19 cellular contexts compared by ENCODE assay signal in genomic region chr1:51660570-51660969, GRCh38. TPM values are rescaled to one million over a fixed set of nuclear protein-coding genes. Genes with fewer than 3 reads are reported as not detected.
DNase-seq lines count a peak whose midpoint lies in the region; ATAC-seq and TF ChIP-seq lines count a peak whose summit lies in the region.
"Had no signal": no experiment of that assay in that cellular context is flagged by ENCODE, and none has a peak within 500 bp of the region (broad histone marks: within the 10 kb centered on the region; RNA-seq: fewer than 3 reads in every experiment).

No MANE protein-coding gene starts in this region.

- H3K27ac ChIP-seq in left ventricle myocardium inferior (replicated peaks): peak overlapping the region; percentile 66
- peak overlapping the region in 3 of 4 donors; percentile 33 to 53 (median 36) for H3K27ac ChIP-seq in esophagus muscularis mucosa (replicated peaks in 1 of 4)
- H3K27ac ChIP-seq in trophoblast cell (ENCODE audit: low read depth, low read length): peak overlapping the region; percentile 91
- H3K27ac ChIP-seq: HL-60, upper lobe of right lung had no signal

- H4K8ac ChIP-seq in trophoblast cell (ENCODE audit: low read depth, low read length): no peak overlapping the region

- H3K9ac ChIP-seq in trophoblast cell (ENCODE audit: low read length): no peak overlapping the region

- no peak overlapping the region for H3K4ac ChIP-seq in trophoblast cell (ENCODE audit: low read depth, low read length)

- H3K4me2 ChIP-seq in trophoblast cell (ENCODE audit: low read length): peak overlapping the region; percentile 8

- no peak overlapping the region for H2BK12ac ChIP-seq in trophoblast cell (ENCODE audit: low read length)

- H3K4me1 Mint-ChIP-seq in glutamatergic neuron (ENCODE audit: low read depth, unreplicated experiment): no peaks in the 10 kb centered on the region
- H3K4me1 Mint-ChIP-seq: stimulated activated effector memory CD8-positive, alpha-beta T cell treated with anti-CD3 and anti-CD28 coated beads, Interleukin-12 subunit alpha, Interleukin-12 subunit beta, amount 100 ng/mL, for 72 hours had no signal

- no peak overlapping the region for H4K12ac ChIP-seq in trophoblast cell (ENCODE audit: low read depth, low read length)

- no peak overlapping the region for H3K4me3 Mint-ChIP-seq in glutamatergic neuron (ENCODE audit: unreplicated experiment)
- H3K4me3 Mint-ChIP-seq: activated CD8-positive, alpha-beta T cell treated with anti-CD3 and anti-CD28 coated beads for 36 hours; stimulated activated effector memory CD8-positive, alpha-beta T cell treated with anti-CD3 and anti-CD28 coated beads, Interleukin-12 subunit alpha, Interleukin-12 subunit beta, amount 100 ng/mL, for 72 hours; T-cell had no signal

- no peak overlapping the region for H4K91ac ChIP-seq in trophoblast cell (ENCODE audit: low read depth, low read length)

- peak overlapping the region; percentile 46 for H2BK120ac ChIP-seq in trophoblast cell (ENCODE audit: insufficient read depth, low read length, poor library complexity)

- no peaks in the 10 kb centered on the region for H3K36me3 Mint-ChIP-seq in glutamatergic neuron (ENCODE audit: unreplicated experiment)
- H3K36me3 Mint-ChIP-seq: stimulated activated effector memory CD8-positive, alpha-beta T cell treated with anti-CD3 and anti-CD28 coated beads, Interleukin-12 subunit alpha, Interleukin-12 subunit beta, amount 100 ng/mL, for 72 hours had no signal

- no peaks in the 10 kb centered on the region for H3K9me3 ChIP-seq in left ventricle myocardium inferior (replicated peaks)
- H3K9me3 ChIP-seq in esophagus muscularis mucosa: no peaks in the 10 kb centered on the region
- no peaks in the 10 kb centered on the region for H3K9me3 ChIP-seq in trophoblast cell (ENCODE audit: insufficient read depth, low read depth, low read length)
- H3K9me3 ChIP-seq: upper lobe of right lung had no signal

- no peak overlapping the region for H2AK5ac ChIP-seq in trophoblast cell (ENCODE audit: low read length)

- no peak overlapping the region for H3K14ac ChIP-seq in trophoblast cell (ENCODE audit: low read length)

- H3K23ac ChIP-seq in trophoblast cell (ENCODE audit: low read length): no peak overlapping the region

- H2AFZ ChIP-seq in trophoblast cell (ENCODE audit: insufficient read depth, low read length, poor library complexity): no peak overlapping the region

- DNase-seq in left ventricle myocardium inferior (no peak), left ventricle myocardium superior (no peak), esophagus muscularis mucosa (ENCODE audit: extremely low spot score) (no peak), trophoblast cell (no peak), glutamatergic neuron (no peak)
- DNase-seq: activated CD8-positive, alpha-beta T cell treated with anti-CD3 and anti-CD28 coated beads for 36 hours; DMS53; GOT3; KBM-7; NCI-H1092 treated with DMSO at 0.1 percent for 48 hours; NCI-H2107; NCI-H526 treated with DMSO at 0.1 percent for 48 hours; T-cell; upper lobe of right lung had no signal

- no peak for ATAC-seq in left ventricle myocardium superior
- no peak for ATAC-seq in GM18861 (IDR thresholded peaks at IDR 0.05; ENCODE audit: unreplicated experiment)
- ATAC-seq in GM19467 (IDR thresholded peaks at IDR 0.05; ENCODE audit: unreplicated experiment): no peak
- no peak for ATAC-seq in GM21381 (IDR thresholded peaks at IDR 0.05; ENCODE audit: unreplicated experiment)
- ATAC-seq: activated CD8-positive, alpha-beta T cell treated with anti-CD3 and anti-CD28 coated beads for 36 hours; stimulated activated effector memory CD8-positive, alpha-beta T cell treated with anti-CD3 and anti-CD28 coated beads, Interleukin-12 subunit alpha, Interleukin-12 subunit beta, amount 100 ng/mL, for 72 hours; T-cell; upper lobe of right lung had no signal

- peaks cover 6% of the 10 kb centered on the region for H3K79me2 ChIP-seq in trophoblast cell (ENCODE audit: control insufficient read depth, insufficient read depth, low read length, poor library complexity)

- H3K4me1 ChIP-seq in left ventricle myocardium inferior (peaks cover 80% of the 10 kb centered on the region), esophagus muscularis mucosa (peaks cover 30 to 47% (median 36%) of the 10 kb centered on the region in 4 donors), trophoblast cell (ENCODE audit: control insufficient read depth in 1 of 2, insufficient read depth in 2 of 2, low read length in 2 of 2) (peaks cover 5 to 9% of the 10 kb centered on the region in 2 experiments)

- peak overlapping the region; percentile 14 for H2BK5ac ChIP-seq in trophoblast cell (ENCODE audit: low read depth, low read length, poor library complexity)

- H3K18ac ChIP-seq in trophoblast cell (ENCODE audit: low read length): no peak overlapping the region

- TF ChIP-seq EP300 in esophagus muscularis mucosa (IDR thresholded peaks at IDR 0.05): no peak

- TF ChIP-seq CTCF in left ventricle myocardium inferior (IDR thresholded peaks at IDR 0.05; ENCODE audit: borderline replicate concordance): no peak
- TF ChIP-seq CTCF in esophagus muscularis mucosa (IDR thresholded peaks at IDR 0.05): no peak
- TF ChIP-seq CTCF in glutamatergic neuron (IDR thresholded peaks at IDR 0.05; ENCODE audit: partially characterized antibody, unreplicated experiment): no peak

- H3K9me3 Mint-ChIP-seq in glutamatergic neuron (ENCODE audit: unreplicated experiment): no peaks in the 10 kb centered on the region
- H3K9me3 Mint-ChIP-seq: activated CD8-positive, alpha-beta T cell treated with anti-CD3 and anti-CD28 coated beads for 36 hours; stimulated activated effector memory CD8-positive, alpha-beta T cell treated with anti-CD3 and anti-CD28 coated beads, Interleukin-12 subunit alpha, Interleukin-12 subunit beta, amount 100 ng/mL, for 72 hours; T-cell had no signal

- H3K36me3 ChIP-seq in left ventricle myocardium inferior (no peaks in the 10 kb centered on the region), esophagus muscularis mucosa (peaks cover 0 to 5% (median 1%) of the 10 kb centered on the region in 4 donors), trophoblast cell (ENCODE audit: control insufficient read depth in 1 of 2, insufficient read depth in 2 of 2, low read length in 2 of 2) (peaks cover 2 to 4% of the 10 kb centered on the region in 2 experiments)

- WGBS in esophagus muscularis mucosa: 79% methylated on average over 1 of the region's 1 CpG
- no CpG with 5 or more reads among the region's 1 CpG for WGBS in trophoblast cell (ENCODE audit: extremely low coverage, insufficient coverage, insufficient read length)

- H3K27me3 ChIP-seq in left ventricle myocardium inferior (ENCODE audit: low read depth) (no peaks in the 10 kb centered on the region), esophagus muscularis mucosa (no peaks in the 10 kb centered on the region), trophoblast cell (ENCODE audit: insufficient read depth, low read length) (no peaks in the 10 kb centered on the region)
- H3K27me3 ChIP-seq: upper lobe of right lung had no signal

- no peak overlapping the region for H3K27ac Mint-ChIP-seq in glutamatergic neuron (ENCODE audit: unreplicated experiment)
- H3K27ac Mint-ChIP-seq: activated CD8-positive, alpha-beta T cell treated with anti-CD3 and anti-CD28 coated beads for 36 hours; stimulated activated effector memory CD8-positive, alpha-beta T cell treated with anti-CD3 and anti-CD28 coated beads, Interleukin-12 subunit alpha, Interleukin-12 subunit beta, amount 100 ng/mL, for 72 hours; T-cell had no signal

- intact Hi-C loops in left ventricle myocardium inferior (cut with micrococcal nuclease) (no loop called here), left ventricle myocardium superior (cut with micrococcal nuclease) (no loop called here), esophagus muscularis mucosa (cut with DNase I) (no loop called here)

- peaks cover 16% of the 10 kb centered on the region for H3K79me1 ChIP-seq in trophoblast cell (ENCODE audit: low read length)

- TF ChIP-seq POLR2A in esophagus muscularis mucosa (IDR thresholded peaks at IDR 0.05; ENCODE audit: low read depth): no peak

- no peaks in the 10 kb centered on the region for H3K27me3 Mint-ChIP-seq in glutamatergic neuron (ENCODE audit: unreplicated experiment)
- H3K27me3 Mint-ChIP-seq: activated CD8-positive, alpha-beta T cell treated with anti-CD3 and anti-CD28 coated beads for 36 hours; T-cell had no signal

- peak overlapping the region; percentile 7 for H3K4me3 ChIP-seq in left ventricle myocardium inferior
- no peak overlapping the region for H3K4me3 ChIP-seq in esophagus muscularis mucosa
- H3K4me3 ChIP-seq in trophoblast cell (ENCODE audit: low read depth, low read length): no peak overlapping the region
- H3K4me3 ChIP-seq: upper lobe of right lung had no signal

RNA-seq across cellular contexts. Expression of gene OSBPL9, which starts 43.7 kb away (rescaled TPM):
- total RNA-seq in left ventricle myocardium inferior (55.8 TPM), left ventricle myocardium superior (52.3 TPM), esophagus muscularis mucosa (10 to 100 TPM; 66.8 to 84.5 (median 75.9) TPM), glutamatergic neuron (ENCODE audit: unreplicated experiment) (84.6 TPM)
- polyA plus RNA-seq in trophoblast cell (2013): 187 and 189 TPM in 2 replicates

Comparison
In these comparisons a context has a peak if more than half of its experiments do, and no peak if none do; other contexts are left out.
1. H3K27ac ChIP-seq: peak in every context shown above with its lines; median percentile 91 in trophoblast cell; 66 in left ventricle myocardium inferior; 36 in esophagus muscularis mucosa.